8 cellular contexts compared by ENCODE assay signal in genomic region chr15:64044315-64045105, GRCh38. TPM values are rescaled to one million over a fixed set of nuclear protein-coding genes. Genes with fewer than 3 reads are reported as not detected.
A peak's percentile ranks its signal among the peaks of the same experiment; 100 is the strongest.
DNase-seq lines count a peak whose midpoint lies in the region; ATAC-seq and TF ChIP-seq lines count a peak whose summit lies in the region.

No MANE protein-coding gene starts in this region.

- H3K36me3 Mint-ChIP-seq in HFFc6 (ENCODE audit: low read depth) (no peaks in the 10 kb centered on the region; the same call in 1 of the 2 replicates), T-cell (peaks cover 2% of the 10 kb centered on the region)

- TF ChIP-seq CTCF in HFFc6 (IDR thresholded peaks at IDR 0.05) (no peak), neutrophil (IDR thresholded peaks at IDR 0.05) (peak; percentile 20)

- peak; percentile 58 for ATAC-seq in GM18498 (IDR thresholded peaks at IDR 0.05; ENCODE audit: unreplicated experiment)
- no peak for ATAC-seq in T-cell (replicated peaks in 1 of 4)
- ATAC-seq in HG03025 (IDR thresholded peaks at IDR 0.05; ENCODE audit: low FRiP score, unreplicated experiment): no peak

- H3K27me3 ChIP-seq in neutrophil (no peaks in the 10 kb centered on the region), MG63 (no peaks in the 10 kb centered on the region)

- H3K4me1 Mint-ChIP-seq in HFFc6 (ENCODE audit: low read depth): peaks cover 16% of the 10 kb centered on the region
- peaks cover 7 to 23% (median 11%) of the 10 kb centered on the region in 3 donors for H3K4me1 Mint-ChIP-seq in T-cell

- H3K27ac Mint-ChIP-seq in HFFc6 (no peak overlapping the region), T-cell (no peak overlapping the region)

- H3K27me3 Mint-ChIP-seq in HFFc6 (ENCODE audit: insufficient read depth): peaks cover 7% of the 10 kb centered on the region
- peaks cover 5 to 13% of the 10 kb centered on the region in 2 donors for H3K27me3 Mint-ChIP-seq in T-cell

- H3K9me3 ChIP-seq in neutrophil: no peaks in the 10 kb centered on the region
- H3K9me3 ChIP-seq in MG63: no peaks in the 10 kb centered on the region

- H3K9me3 Mint-ChIP-seq in HFFc6 (no peaks in the 10 kb centered on the region), T-cell (no peaks in the 10 kb centered on the region)

- CTCF ChIA-PET in T-cell (lab: Charles Lee): interaction anchor here in 1 of 2 donors (1.1 kb wide), 1 partner anchor 292 kb away, joined by 4 read pairs; no protein-coding TSS in a partner anchor

- H3K4me1 ChIP-seq in neutrophil (ENCODE audit: control insufficient read depth in 1 of 2, insufficient read depth in 1 of 2, low read depth in 1 of 2, low read length in 1 of 2): peaks cover 60 to 71% of the 10 kb centered on the region in 2 experiments

- DNase-seq in HFFc6 (no peak), T-cell (peak in 1 of 34 experiments; percentile 9), AG08396 (ENCODE audit: low spot score) (no peak), MG63 (no peak)
- no peak for DNase-seq in stimulated activated CD4-positive, alpha-beta T cell treated with anti-CD3 and anti-CD28 coated beads, Interleukin-2, amount 100 ng/mL, for 24 hours

- H3K4me3 Mint-ChIP-seq in HFFc6 (peak overlapping the region; percentile 72; the same call in 1 of the 2 replicates), T-cell (peak overlapping the region; percentile 54 to 81 (median 69))

- POLR2A ChIA-PET in T-cell (lab: Charles Lee): no interaction called here

- H3K27ac ChIP-seq in neutrophil: peak overlapping the region; percentile 92

- H3K4me3 ChIP-seq in neutrophil (ENCODE audit: low read depth in 1 of 2, low read length in 1 of 2) (peak overlapping the region; percentile 76 to 81), MG63 (no peak overlapping the region)

- H3K36me3 ChIP-seq in neutrophil (peaks cover 14% of the 10 kb centered on the region), MG63 (no peaks in the 10 kb centered on the region)

RNA-seq across cellular contexts. Expression of gene DAPK2, which starts 1.8 kb away (rescaled TPM):
- total RNA-seq in HFFc6 (2021; fragmentation: NEBNext Ultra II Directional; extraction: Animal tissue kit (Norgen Biotek cat#: 25700)): 1 to 10 TPM; 2.1 to 5.7 (median 5.1) TPM
- 10 to 100 TPM in 1 of 5 donors, 1 to 10 TPM in 3, under 1 TPM in 1; 0.78 to 23.5 (median 6.1) TPM for total RNA-seq in T-cell
- total RNA-seq in MG63 (2014; rRNA removed; shearing (Covaris generic); ENCODE audit: low replicate concordance): 1.3 and 3.5 TPM in 2 replicates

RNA-seq across cellular contexts. Expression of gene CIAO2A, which starts 49.1 kb away (rescaled TPM):
- total RNA-seq in HFFc6 (2021; fragmentation: NEBNext Ultra II Directional; extraction: Animal tissue kit (Norgen Biotek cat#: 25700)): 10 to 100 TPM; 46.5 to 61.1 (median 53.2) TPM
- total RNA-seq in T-cell: 10 to 100 TPM; 21.9 to 31.1 (median 25.9) TPM
- total RNA-seq in MG63 (2014; rRNA removed; shearing (Covaris generic); ENCODE audit: low replicate concordance): 176 and 187 TPM in 2 replicates

RNA-seq across cellular contexts. Expression of gene SNX1, which starts 51.3 kb away (rescaled TPM):
- total RNA-seq in HFFc6 (2021; fragmentation: NEBNext Ultra II Directional; extraction: Animal tissue kit (Norgen Biotek cat#: 25700)): 100 to 1,000 TPM in 1 of 6 experiments, 10 to 100 TPM in 5; 87.4 to 102 (median 96.1) TPM
- total RNA-seq in T-cell: 100 to 1,000 TPM in 4 of 5 donors, 10 to 100 TPM in 1; 98.8 to 168 (median 152) TPM
- 80.1 and 97.9 TPM in 2 replicates for total RNA-seq in MG63 (2014; rRNA removed; shearing (Covaris generic); ENCODE audit: low replicate concordance)
